25 cellular contexts compared by ENCODE assay signal in the genomic region with DNA sequence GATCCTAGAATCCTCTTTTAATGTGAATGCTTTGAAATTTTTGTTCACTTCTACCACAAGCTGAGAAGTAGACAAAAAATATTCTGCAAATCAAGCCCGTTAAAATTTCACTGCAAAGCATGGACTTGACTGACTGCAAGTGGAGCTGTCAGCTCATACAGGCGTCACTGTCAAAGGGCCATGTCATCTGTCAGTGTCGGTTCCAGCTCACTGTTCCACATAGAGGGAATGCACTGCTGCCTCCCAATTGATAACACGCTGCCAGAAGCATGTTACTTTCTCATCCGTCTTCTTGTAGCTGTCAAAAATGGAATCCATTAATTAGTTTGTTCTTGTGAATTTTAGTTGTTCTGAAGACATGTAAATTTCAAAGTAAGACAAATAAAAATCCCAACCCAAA.
"Had no signal": no experiment of that assay in that cellular context is flagged by ENCODE, and none has a peak within 500 bp of the region (broad histone marks: within the 10 kb centered on the region; RNA-seq: fewer than 3 reads in every experiment).

No MANE protein-coding gene starts in this region.

- H3K4me3 ChIP-seq: lung, mucosa of descending colon, ovary, skin epidermis, suprapubic skin, thoracic aorta, tibial artery, upper lobe of right lung had no signal

- H3K27me3 ChIP-seq: ovary, suprapubic skin, tibial artery, upper lobe of right lung had no signal

- H3K9me3 ChIP-seq: mucosa of descending colon, ovary, suprapubic skin, thoracic aorta, tibial artery, upper lobe of right lung had no signal

- H3K27ac ChIP-seq: ovary, skin epidermis, suprapubic skin, thoracic aorta, tibial artery, upper lobe of right lung had no signal

- ATAC-seq: left lobe of liver; mucosa of descending colon; naive thymus-derived CD4-positive, alpha-beta T cell; natural killer cell treated with Interleukin-12 subunit alpha and Interleukin-12 subunit beta and Interleukin-15 and Interleukin-18, amount 100 ng/mL, for 72 hours; sciatic nerve; stimulated activated naive B cell treated with anti-CD40 and anti-IgM and Interleukin-4, amounts not matched to agents 10 μg/mL and 1 μg/mL and 100 μg/mL, for 72 hours; upper lobe of right lung had no signal

- H3K36me3 ChIP-seq: ovary, suprapubic skin, thoracic aorta, tibial artery, upper lobe of right lung had no signal

- DNase-seq: hypothalamus; immature natural killer cell; kidney; midbrain; mucosa of descending colon; naive thymus-derived CD4-positive, alpha-beta T cell; ovary; right cardiac atrium; stimulated activated CD4-positive, alpha-beta T cell treated with anti-CD3 and anti-CD28 coated beads, Interleukin-12 subunit alpha, Interleukin-12 subunit beta, amount 100 ng/mL, for 4 hours; stimulated activated CD4-positive, alpha-beta T cell treated with anti-CD3 and anti-CD28 coated beads, Interleukin-15, amount 100 ng/mL, for 24 hours; stimulated activated CD4-positive, alpha-beta T cell treated with anti-CD3 and anti-CD28 coated beads, Interleukin-2, amount 100 ng/mL, for 24 hours; stimulated activated CD4-positive, alpha-beta T cell treated with anti-CD3 and anti-CD28 coated beads, Interleukin-4, amount 100 ng/mL, for 1 hour; stimulated activated naive B cell treated with anti-CD40 and anti-IgM and Interleukin-4, amounts not matched to agents 10 μg/mL and 1 μg/mL and 100 μg/mL, for 72 hours; tibial artery; trophoblast cell; upper lobe of right lung had no signal

- FAIRE-seq: islet of Langerhans, kidney, urothelium cell line had no signal

- H3K4me1 ChIP-seq: suprapubic skin, tibial artery, upper lobe of right lung had no signal
